In genomic region chr16:10578474-10579316, GRCh38 we compare ENCODE assay signal across 9 cellular contexts. TPM values are rescaled to one million over a fixed set of nuclear protein-coding genes. Genes with fewer than 3 reads are reported as not detected.
DNase-seq lines count a peak whose midpoint lies in the region; ATAC-seq and TF ChIP-seq lines count a peak whose summit lies in the region.
"Had no signal": no experiment of that assay in that cellular context is flagged by ENCODE, and none has a peak within 500 bp of the region (broad histone marks: within the 10 kb centered on the region; RNA-seq: fewer than 3 reads in every experiment).

No MANE protein-coding gene starts in this region.

- H3K27ac Mint-ChIP-seq in type B pancreatic cell = peak overlapping the region; percentile 73

- H3K9me3 Mint-ChIP-seq in type B pancreatic cell = no peaks in the 10 kb centered on the region

- H3K4me3 Mint-ChIP-seq in type B pancreatic cell = peak overlapping the region; percentile 85

- intact Hi-C loops in mucosa of descending colon (cut with DNase I, micrococcal nuclease) = no loop called here

- H3K9ac ChIP-seq in duodenal mucosa (ENCODE audit: low read depth in 1 of 2, low read length in 2 of 2) = peak overlapping the region; percentile 78 to 95

- H3K27me3 Mint-ChIP-seq in type B pancreatic cell = peaks cover 5% of the 10 kb centered on the region

- TF ChIP-seq CTCF in mucosa of descending colon (IDR thresholded peaks at IDR 0.05) (peak; percentile 10), type B pancreatic cell (conservative IDR thresholded peaks at IDR 0.05) (no peak)

- peaks cover 27 to 29% of the 10 kb centered on the region in 2 donors for H3K4me1 ChIP-seq in duodenal mucosa (ENCODE audit: control insufficient read depth in 1 of 2, insufficient read depth in 2 of 2, low read length in 2 of 2)
- H3K4me1 ChIP-seq in mucosa of descending colon (ENCODE audit: low read depth) = peaks cover 26% of the 10 kb centered on the region

- 0 out of 2 replicates have a peak, but pooled peaks cover 3% of the 10 kb centered on the region for H3K36me3 ChIP-seq in MG63
- H3K36me3 ChIP-seq in duodenal mucosa (ENCODE audit: control insufficient read depth in 1 of 2, insufficient read depth in 2 of 2, low read length in 2 of 2) = no peaks in the 10 kb centered on the region
- no peaks in the 10 kb centered on the region for H3K36me3 ChIP-seq in mucosa of descending colon (ENCODE audit: low read depth)

- H3K4me3 ChIP-seq in MG63 (peak overlapping the region; percentile 75), duodenal mucosa (ENCODE audit: low read depth in 1 of 2, low read length in 2 of 2) (peak overlapping the region; percentile 68 to 82), mucosa of descending colon (no peak overlapping the region)

- H3K36me3 Mint-ChIP-seq in type B pancreatic cell = no peaks in the 10 kb centered on the region

- peaks cover 44% of the 10 kb centered on the region for H3K4me1 Mint-ChIP-seq in type B pancreatic cell (ENCODE audit: unreplicated experiment)

- ATAC-seq in mucosa of descending colon (peak; percentile 69), HG02623 (IDR thresholded peaks at IDR 0.05; ENCODE audit: unreplicated experiment) (no peak), HG02571 (IDR thresholded peaks at IDR 0.05; ENCODE audit: unreplicated experiment) (no peak)

- no peak for DNase-seq in MG63
- peak; percentile 65 to 79 (median 77) for DNase-seq in mucosa of descending colon
- DNase-seq in type B pancreatic cell (ENCODE audit: extremely low spot score, unreplicated experiment) = no peak
- no peak for DNase-seq in NK-92 treated with Interleukin-12 subunit alpha and Interleukin-12 subunit beta, amount 100 ng/mL, for 24 hours (lab: John Stamatoyannopoulos, UW)
- no peak for DNase-seq in activated CD8-positive, alpha-beta memory T cell treated with anti-CD3 and anti-CD28 coated beads for 24 hours
- DNase-seq: OCI-M1 had no signal

- H3K9me3 ChIP-seq in MG63 (peaks cover 4% of the 10 kb centered on the region; the same call in 1 of the 2 replicates), duodenal mucosa (ENCODE audit: control insufficient read depth in 1 of 2, low read length in 2 of 2) (no peaks in the 10 kb centered on the region), mucosa of descending colon (no peaks in the 10 kb centered on the region)

- no peaks in the 10 kb centered on the region for H3K27me3 ChIP-seq in MG63
- no peaks in the 10 kb centered on the region for H3K27me3 ChIP-seq in duodenal mucosa (ENCODE audit: control insufficient read depth in 1 of 2, insufficient read depth in 2 of 2, low read length in 2 of 2)

- peak overlapping the region; percentile 34 for H3K27ac ChIP-seq in duodenal mucosa (ENCODE audit: low read depth, low read length)

RNA-seq across cellular contexts. Expression of gene EMP2, which starts 1.7 kb away (rescaled TPM):
- total RNA-seq in MG63 (2014; rRNA removed; shearing (Covaris generic); ENCODE audit: low replicate concordance) = 22.5 and 33.1 TPM in 2 replicates
- 10 to 100 TPM; 73.0 to 92.9 (median 84.3) TPM for total RNA-seq in mucosa of descending colon
- 36.3 and 57.9 TPM in 2 replicates for total RNA-seq in type B pancreatic cell (ENCODE audit: low replicate concordance)

Comparison
In these comparisons a context has a peak if more than half of its experiments do, and no peak if none do; other contexts are left out.
1. DNase-seq: peak in mucosa of descending colon (3 of 3); none in MG63 (single experiment), type B pancreatic cell (single experiment), NK-92 treated with Interleukin-12 subunit alpha and Interleukin-12 subunit beta, amount 100 ng/mL, for 24 hours (single experiment) and activated CD8-positive, alpha-beta memory T cell treated with anti-CD3 and anti-CD28 coated beads for 24 hours (single experiment).